Comparison of ENCODE assay signal across 8 cellular contexts in genomic region chr9:121299467-121300282, GRCh38. TPM values are rescaled to one million over a fixed set of nuclear protein-coding genes. Genes with fewer than 3 reads are reported as not detected.
DNase-seq lines count a peak whose midpoint lies in the region; ATAC-seq and TF ChIP-seq lines count a peak whose summit lies in the region.

No MANE protein-coding gene starts in this region.

- H3K18ac ChIP-seq in mesendoderm (ENCODE audit: low read length), result peak overlapping the region; percentile 64

- no peaks in the 10 kb centered on the region for H3K79me2 ChIP-seq in mesendoderm (ENCODE audit: control insufficient read depth, insufficient read depth, low read length)

- no peaks in the 10 kb centered on the region for H3K79me1 ChIP-seq in mesendoderm (ENCODE audit: low read length)

- H3K56ac ChIP-seq in mesendoderm (ENCODE audit: low read length), result peak overlapping the region; percentile 83

- no peak overlapping the region for H2AK5ac ChIP-seq in mesendoderm (ENCODE audit: low read length)

- no peak overlapping the region for H4K8ac ChIP-seq in mesendoderm (ENCODE audit: low read depth, low read length)

- DNase-seq in AG08396 (ENCODE audit: low spot score) (peak; percentile 59), endothelial cell (ENCODE audit: low spot score) (peak; percentile 38), mesendoderm (no peak), AML-193 (lab: John Stamatoyannopoulos, UW) (no peak), SIG-M5 (lab: John Stamatoyannopoulos, UW) (no peak)
- peak; percentile 9 for DNase-seq in T-helper 2 cell treated with Interferon-gamma antibody and Interleukin-4, amounts not matched to agents 5 μg/mL and 100 μg/mL, for 36 hours (ENCODE audit: low spot score)

- no peak overlapping the region for H3K4ac ChIP-seq in mesendoderm (ENCODE audit: low read depth, low read length)

- no peak overlapping the region for H3K27ac Mint-ChIP-seq in T-helper 2 cell treated with Interferon-gamma antibody and Interleukin-4, amounts not matched to agents 5 μg/mL and 100 μg/mL, for 36 hours
- H3K27ac Mint-ChIP-seq in endothelial cell (ENCODE audit: unreplicated experiment), result peak overlapping the region; percentile 71

- no CpG with 5 or more reads among the region's 74 CpGs for WGBS in mesendoderm (ENCODE audit: extremely low coverage, insufficient coverage, low lambda C conversion rate)

- H3K9ac ChIP-seq in mesendoderm (ENCODE audit: low read length), result peak overlapping the region; percentile 58

- H3K4me2 ChIP-seq in mesendoderm (ENCODE audit: low read length), result peak overlapping the region; percentile 50

- H3K27me3 Mint-ChIP-seq in T-helper 2 cell treated with Interferon-gamma antibody and Interleukin-4, amounts not matched to agents 5 μg/mL and 100 μg/mL, for 36 hours (ENCODE audit: low read depth), result peaks cover 25% of the 10 kb centered on the region
- peaks cover 11% of the 10 kb centered on the region for H3K27me3 Mint-ChIP-seq in endothelial cell (ENCODE audit: unreplicated experiment)

- no peak overlapping the region for H2BK120ac ChIP-seq in mesendoderm (ENCODE audit: low read depth, low read length)

- H3K4me3 Mint-ChIP-seq in T-helper 2 cell treated with Interferon-gamma antibody and Interleukin-4, amounts not matched to agents 5 μg/mL and 100 μg/mL, for 36 hours, result peak overlapping the region; percentile 61
- peak overlapping the region; percentile 92 for H3K4me3 Mint-ChIP-seq in endothelial cell (ENCODE audit: unreplicated experiment)

- no peaks in the 10 kb centered on the region for H3K27me3 ChIP-seq in mesendoderm (ENCODE audit: insufficient read depth, low read length, poor library complexity)

- no peak for TF ChIP-seq CTCF in endothelial cell (IDR thresholded peaks at IDR 0.05; ENCODE audit: unreplicated experiment)

- no peak overlapping the region for H3K23ac ChIP-seq in mesendoderm (ENCODE audit: low read length)

- no peaks in the 10 kb centered on the region for H3K36me3 ChIP-seq in mesendoderm (ENCODE audit: control insufficient read depth, insufficient read depth, low read length)

- peak; percentile 54 for ATAC-seq in GM19372 (IDR thresholded peaks at IDR 0.05; ENCODE audit: low read depth, unreplicated experiment)

- peaks cover 9% of the 10 kb centered on the region for H3K4me1 Mint-ChIP-seq in T-helper 2 cell treated with Interferon-gamma antibody and Interleukin-4, amounts not matched to agents 5 μg/mL and 100 μg/mL, for 36 hours (ENCODE audit: low read depth)
- H3K4me1 Mint-ChIP-seq in endothelial cell (ENCODE audit: unreplicated experiment), result peaks cover 24% of the 10 kb centered on the region

- no peaks in the 10 kb centered on the region for H3K9me3 Mint-ChIP-seq in T-helper 2 cell treated with Interferon-gamma antibody and Interleukin-4, amounts not matched to agents 5 μg/mL and 100 μg/mL, for 36 hours
- no peaks in the 10 kb centered on the region for H3K9me3 Mint-ChIP-seq in endothelial cell (ENCODE audit: unreplicated experiment)

- H3K4me3 ChIP-seq in mesendoderm (ENCODE audit: low read length), result peak overlapping the region; percentile 24

- H2BK5ac ChIP-seq in mesendoderm (ENCODE audit: low read length), result no peak overlapping the region

- peaks cover 2% of the 10 kb centered on the region for H3K4me1 ChIP-seq in mesendoderm (ENCODE audit: control insufficient read depth, low read depth, low read length)

- H2BK15ac ChIP-seq in mesendoderm (replicated peaks; ENCODE audit: low read depth), result no peak overlapping the region

- no peak overlapping the region for H4K5ac ChIP-seq in mesendoderm (ENCODE audit: low read length)

- no peaks in the 10 kb centered on the region for H3K36me3 Mint-ChIP-seq in T-helper 2 cell treated with Interferon-gamma antibody and Interleukin-4, amounts not matched to agents 5 μg/mL and 100 μg/mL, for 36 hours (ENCODE audit: low read depth)
- H3K36me3 Mint-ChIP-seq in endothelial cell (ENCODE audit: low read depth, unreplicated experiment), result peaks cover 22% of the 10 kb centered on the region

- peak overlapping the region; percentile 71 for H3K27ac ChIP-seq in mesendoderm (ENCODE audit: low read depth, low read length)
- H3K27ac ChIP-seq in temporal lobe (ENCODE audit: low read depth, low read length), result peak overlapping the region; percentile 93

RNA-seq across cellular contexts. Expression of gene GSN, which starts 31.7 kb away (rescaled TPM):
- 205 TPM for total RNA-seq in endothelial cell (ENCODE audit: unreplicated experiment)
- polyA plus RNA-seq in mesendoderm (2013, experiment 1 of 2), result 12.4 TPM
- polyA plus RNA-seq in mesendoderm (2013, experiment 2 of 2), result 13.0 TPM
- total RNA-seq in temporal lobe, result 18.2 TPM

Comparison
In these comparisons a context has a peak if more than half of its experiments do, and no peak if none do; other contexts are left out.
1. DNase-seq: peak in AG08396 (single experiment), T-helper 2 cell treated with Interferon-gamma antibody and Interleukin-4, amounts not matched to agents 5 μg/mL and 100 μg/mL, for 36 hours (single experiment) and endothelial cell (single experiment); none in mesendoderm (single experiment), AML-193 (0 of 2) and SIG-M5 (single experiment).
2. RNA of gene GSN, which starts 31.7 kb away (total RNA-seq): 205 TPM in endothelial cell (single experiment); 18.2 TPM in temporal lobe (single experiment); every median in the first group is over 10 times any median in the second.